Comparison of ENCODE assay signal across 8 cellular contexts in the genomic region with DNA sequence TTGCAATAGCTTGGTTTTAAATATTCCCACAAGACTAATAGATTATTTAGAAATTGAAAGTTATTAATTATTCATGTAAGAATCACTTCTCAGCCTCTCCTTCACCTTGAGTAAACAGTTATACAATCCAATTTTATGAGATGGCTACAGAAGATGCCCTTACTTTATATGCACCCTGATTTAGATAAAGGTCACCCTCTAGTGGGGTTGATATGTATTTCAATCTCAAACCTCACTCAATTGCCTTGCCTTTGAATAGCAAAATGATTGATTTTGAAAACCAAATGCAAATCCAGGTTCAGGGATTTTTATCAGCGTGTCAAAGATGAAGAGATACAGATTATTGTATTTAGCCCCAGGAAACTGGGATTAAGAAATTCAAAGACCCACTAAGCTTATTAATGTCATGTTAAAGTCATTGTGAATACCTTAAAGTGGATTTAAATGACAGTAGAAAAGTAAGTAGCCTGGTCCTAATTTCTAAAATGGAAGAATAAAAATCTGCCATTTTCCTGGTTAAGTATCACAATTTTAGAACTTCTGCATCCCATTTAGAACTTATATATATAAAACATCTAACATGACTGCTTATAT.
DNase-seq lines count a peak whose midpoint lies in the region; ATAC-seq, FAIRE-seq and TF ChIP-seq lines count a peak whose summit lies in the region.

No MANE protein-coding gene starts in this region.

- no peak for TF ChIP-seq EP300 in H1 (IDR thresholded peaks at IDR 0.05; ENCODE audit: borderline replicate concordance in 1 of 2, low read depth in 2 of 2, low read length in 2 of 2)

- H3K9ac ChIP-seq in DND-41 (ENCODE audit: low read depth, low read length) (no peak overlapping the region), NT2/D1 (ENCODE audit: insufficient read length, low read depth) (no peak overlapping the region), H1 (replicated peaks in 1 of 4; ENCODE audit: extremely low read depth in 1 of 4, low read depth in 3 of 4, low read length in 3 of 4) (no peak overlapping the region), neuronal stem cell (ENCODE audit: low read depth, low read length, poor library complexity) (no peak overlapping the region)

- DNase-seq in DND-41 (no peak), NT2/D1 (ENCODE audit: low read depth, low spot score) (peak; percentile 6), H1 (ENCODE audit: low read depth in 1 of 2, low spot score in 2 of 2) (no peak), mucosa of descending colon (no peak), neuronal stem cell (ENCODE audit: low spot score) (no peak)
- no peak for DNase-seq in activated CD4-positive, alpha-beta T cell treated with anti-CD3 and anti-CD28 coated beads, Interleukin-2, amount 50 U/mL, for 48 hours

- intact Hi-C loops in mucosa of descending colon (cut with DNase I, micrococcal nuclease) = loop anchor here in 1 of 2 donors (10.0 kb wide), 1 partner anchor 243 kb away; no protein-coding TSS in a partner anchor

- H3K4me2 ChIP-seq in DND-41 (ENCODE audit: insufficient read depth, low read length) (no peak overlapping the region), H1 (ENCODE audit: insufficient read depth in 1 of 2, low read depth in 2 of 2, low read length in 2 of 2) (no peak overlapping the region), neuronal stem cell (ENCODE audit: insufficient read depth, low read length, poor library complexity, severe bottlenecking) (no peak overlapping the region)

- no peak overlapping the region for H4K91ac ChIP-seq in H1 (replicated peaks; ENCODE audit: insufficient read length, low read length)
- no peak overlapping the region for H4K91ac ChIP-seq in neuronal stem cell (ENCODE audit: low read depth, low read length, poor library complexity)

- TF ChIP-seq RAD21 in H1 (IDR thresholded peaks at IDR 0.05 in 1 of 2, conservative IDR thresholded peaks at IDR 0.05 in 1 of 2; ENCODE audit: low read depth in 2 of 2, low read length in 2 of 2) = peak; percentile 67 to 71

- no peak overlapping the region for H3K4ac ChIP-seq in H1 (replicated peaks; ENCODE audit: insufficient read length, low read depth, low read length)
- H3K4ac ChIP-seq in neuronal stem cell (ENCODE audit: low read length) = no peak overlapping the region

- no peak for TF ChIP-seq POLR2A in H1 (IDR thresholded peaks at IDR 0.05; ENCODE audit: control extremely low read depth in 1 of 2, low read depth in 2 of 2, low read length in 2 of 2)

- H3K14ac ChIP-seq in H1 (ENCODE audit: insufficient read length) = no peak overlapping the region
- no peak overlapping the region for H3K14ac ChIP-seq in neuronal stem cell (ENCODE audit: low read length)

- H3K56ac ChIP-seq in H1 (replicated peaks; ENCODE audit: insufficient read length, low read depth, low read length) = no peak overlapping the region

- H3K23ac ChIP-seq in H1 (ENCODE audit: insufficient read length) = no peak overlapping the region
- no peak overlapping the region for H3K23ac ChIP-seq in neuronal stem cell (ENCODE audit: low read depth, low read length, poor library complexity)

- H4K8ac ChIP-seq in H1 (ENCODE audit: extremely low read depth, insufficient read depth, low read length) (no peak overlapping the region), neuronal stem cell (ENCODE audit: low read depth, low read length) (no peak overlapping the region)

- CTCF ChIA-PET in H1 (lab: Charles Lee; ENCODE audit: partially characterized antibody) = interaction anchor here (0.6 to 2.1 kb wide), 24 partner anchors 10 to 999 kb away, joined by 3 to 25 read pairs (median 3); no protein-coding TSS in a partner anchor

- POLR2A ChIA-PET in H1 (lab: Charles Lee; ENCODE audit: partially characterized antibody) = no interaction called here

- H2BK120ac ChIP-seq in H1 (replicated peaks; ENCODE audit: low read depth, low read length) (no peak overlapping the region), neuronal stem cell (ENCODE audit: low read depth, low read length) (no peak overlapping the region)

- H2BK12ac ChIP-seq in H1 (ENCODE audit: low read depth, low read length) = no peak overlapping the region
- H2BK12ac ChIP-seq in neuronal stem cell (ENCODE audit: low read length) = no peak overlapping the region

- H3K9me3 ChIP-seq in DND-41 (ENCODE audit: insufficient read depth, low read length, severe bottlenecking) (no peaks in the 10 kb centered on the region), NT2/D1 (ENCODE audit: insufficient read depth, low read length) (no peaks in the 10 kb centered on the region), H1 (ENCODE audit: insufficient read depth in 2 of 2, low read depth in 1 of 2, low read length in 1 of 2) (no peaks in the 10 kb centered on the region), mucosa of descending colon (no peaks in the 10 kb centered on the region), neuronal stem cell (replicated peaks in 1 of 2; ENCODE audit: control insufficient read depth in 2 of 2, insufficient read depth in 1 of 2, low read depth in 1 of 2, low read length in 2 of 2) (no peaks in the 10 kb centered on the region)

- ATAC-seq in DND-41 (ENCODE audit: insufficient read depth, low read depth) (peak; percentile 96), GM19468 (IDR thresholded peaks at IDR 0.05; ENCODE audit: extremely low read depth, unreplicated experiment) (peak; percentile 86), HG03558 (IDR thresholded peaks at IDR 0.05; ENCODE audit: extremely low read depth, unreplicated experiment) (peak; percentile 85), mucosa of descending colon (peak; percentile 70)

- H3K27me3 ChIP-seq in DND-41 (ENCODE audit: insufficient read depth, low read length, poor library complexity) = no peaks in the 10 kb centered on the region
- H3K27me3 ChIP-seq in NT2/D1 (ENCODE audit: insufficient read depth, insufficient read length) = no peaks in the 10 kb centered on the region
- no peaks in the 10 kb centered on the region for H3K27me3 ChIP-seq in H1 (replicated peaks in 1 of 4; ENCODE audit: control insufficient read depth in 3 of 4, extremely low read depth in 1 of 4, insufficient read depth in 3 of 4, low read length in 3 of 4)
- H3K27me3 ChIP-seq in neuronal stem cell (ENCODE audit: control insufficient read depth in 3 of 3, insufficient read depth in 3 of 3, low read depth in 1 of 3, low read length in 3 of 3) = no peaks in the 10 kb centered on the region

- H3K4me3 ChIP-seq in DND-41 (ENCODE audit: low read depth in 1 of 2, low read length in 2 of 2) = no peak overlapping the region
- H3K4me3 ChIP-seq in NT2/D1 (ENCODE audit: insufficient read length, low read depth) = no peak overlapping the region
- H3K4me3 ChIP-seq in H1 (ENCODE audit: extremely low read depth in 1 of 4, insufficient read depth in 2 of 4, low read depth in 3 of 4, low read length in 4 of 4) = no peak overlapping the region
- no peak overlapping the region for H3K4me3 ChIP-seq in mucosa of descending colon
- H3K4me3 ChIP-seq in neuronal stem cell (ENCODE audit: low read length in 2 of 2) = no peak overlapping the region

- WGBS in H1 (ENCODE audit: extremely low coverage in 1 of 2, insufficient coverage in 1 of 2, insufficient read length in 1 of 2, insufficient replicate concordance in 2 of 2, low coverage in 1 of 2, low lambda C conversion rate in 2 of 2, missing lambda C conversion rate in 1 of 2), 2 experiments = 47% methylated on average over 1 of the region's 1 CpG; no CpG with 5 or more reads in 1 of the 2 experiments
- no CpG with 5 or more reads among the region's 1 CpG for WGBS in neuronal stem cell (ENCODE audit: extremely low coverage in 2 of 2, insufficient read length in 2 of 2, insufficient replicate concordance in 1 of 2), 2 donors

- H3K27ac ChIP-seq in DND-41 (ENCODE audit: low read length) (no peak overlapping the region), H1 (ENCODE audit: low read depth, low read length) (no peak overlapping the region), neuronal stem cell (replicated peaks; ENCODE audit: low read length) (no peak overlapping the region)

- H2BK20ac ChIP-seq in H1 (ENCODE audit: low read length) = no peak overlapping the region

- H2BK15ac ChIP-seq in H1 (ENCODE audit: low read length) (no peak overlapping the region), neuronal stem cell (ENCODE audit: low read length) (no peak overlapping the region)

- no peaks in the 10 kb centered on the region for H3K23me2 ChIP-seq in H1 (ENCODE audit: low read depth, low read length)

- no peak overlapping the region for H3K18ac ChIP-seq in H1 (ENCODE audit: extremely low read depth, low read length)
- H3K18ac ChIP-seq in neuronal stem cell (ENCODE audit: low read length) = no peak overlapping the region

- H3K4me1 ChIP-seq in DND-41 (ENCODE audit: insufficient read depth, low read length) (no peaks in the 10 kb centered on the region), NT2/D1 (ENCODE audit: insufficient read depth, insufficient read length) (no peaks in the 10 kb centered on the region), H1 (replicated peaks in 1 of 4; ENCODE audit: control insufficient read depth in 3 of 4, insufficient read depth in 4 of 4, low read length in 3 of 4) (peaks cover 0 to 10% (median 8%) of the 10 kb centered on the region in 4 experiments; a peak in 4 of 7 replicates), mucosa of descending colon (ENCODE audit: low read depth) (no peaks in the 10 kb centered on the region), neuronal stem cell (ENCODE audit: control insufficient read depth in 2 of 2, insufficient read depth in 1 of 2, low read depth in 1 of 2, low read length in 2 of 2) (peaks cover 0 to 3% of the 10 kb centered on the region in 2 donors)

- peak; percentile 63 for FAIRE-seq in H1 (lab: Jason Lieb, UNC)

- no peaks in the 10 kb centered on the region for H4K20me1 ChIP-seq in DND-41 (ENCODE audit: insufficient read depth, low read length)
- H4K20me1 ChIP-seq in H1 (replicated peaks in 1 of 2; ENCODE audit: control insufficient read depth in 1 of 2, insufficient read depth in 2 of 2, low read length in 2 of 2) = no peaks in the 10 kb centered on the region

- H2AK5ac ChIP-seq in H1 (ENCODE audit: low read depth, low read length) = no peak overlapping the region
- H2AK5ac ChIP-seq in neuronal stem cell (ENCODE audit: low read depth, low read length) = no peak overlapping the region

- H2AFZ ChIP-seq in DND-41 (ENCODE audit: low read depth, low read length) = no peak overlapping the region
- no peak overlapping the region for H2AFZ ChIP-seq in H1 (ENCODE audit: low read length)
- no peak overlapping the region for H2AFZ ChIP-seq in neuronal stem cell (ENCODE audit: low read length)

- H3K36me3 ChIP-seq in DND-41 (ENCODE audit: insufficient read depth, low read length) = no peaks in the 10 kb centered on the region
- H3K36me3 ChIP-seq in NT2/D1 (ENCODE audit: insufficient read depth, insufficient read length, low read length) = no peaks in the 10 kb centered on the region
- H3K36me3 ChIP-seq in H1 (ENCODE audit: control insufficient read depth in 2 of 4, insufficient read depth in 4 of 4, low read length in 3 of 4) = no peaks in the 10 kb centered on the region
- no peaks in the 10 kb centered on the region for H3K36me3 ChIP-seq in mucosa of descending colon (ENCODE audit: low read depth)
- no peaks in the 10 kb centered on the region for H3K36me3 ChIP-seq in neuronal stem cell (replicated peaks in 1 of 2; ENCODE audit: control insufficient read depth in 2 of 2, insufficient read depth in 2 of 2, low read length in 2 of 2)

- peak; percentile 71 for TF ChIP-seq CTCF in DND-41 (IDR thresholded peaks at IDR 0.05; ENCODE audit: borderline replicate concordance, extremely low read depth, low read length, poor library complexity, severe bottlenecking)
- TF ChIP-seq CTCF in H1 (IDR thresholded peaks at IDR 0.05; ENCODE audit: control extremely low read depth in 1 of 3, insufficient read depth in 1 of 3, low read depth in 1 of 3, low read length in 3 of 3) = peak in 2 of 3 experiments; percentile 27 to 54; a peak in 2 of 4 replicates
- TF ChIP-seq CTCF in mucosa of descending colon (IDR thresholded peaks at IDR 0.05) = no peak

- H3K79me1 ChIP-seq in H1 (ENCODE audit: low read depth, low read length) = no peaks in the 10 kb centered on the region
- no peaks in the 10 kb centered on the region for H3K79me1 ChIP-seq in neuronal stem cell (ENCODE audit: low read depth, low read length)

- H3K79me2 ChIP-seq in DND-41 (ENCODE audit: insufficient read depth, low read length) (no peaks in the 10 kb centered on the region), H1 (ENCODE audit: control insufficient read depth in 1 of 2, insufficient read depth in 2 of 2, low read length in 2 of 2) (no peaks in the 10 kb centered on the region)

- H2BK5ac ChIP-seq in H1 (ENCODE audit: low read depth, low read length) = no peak overlapping the region
- H2BK5ac ChIP-seq in neuronal stem cell (ENCODE audit: low read length) = no peak overlapping the region

- H4K5ac ChIP-seq in H1 (ENCODE audit: insufficient read length, low read depth, low read length) = no peak overlapping the region
